Comparison of ENCODE assay signal across 17 cellular contexts in the genomic region with DNA sequence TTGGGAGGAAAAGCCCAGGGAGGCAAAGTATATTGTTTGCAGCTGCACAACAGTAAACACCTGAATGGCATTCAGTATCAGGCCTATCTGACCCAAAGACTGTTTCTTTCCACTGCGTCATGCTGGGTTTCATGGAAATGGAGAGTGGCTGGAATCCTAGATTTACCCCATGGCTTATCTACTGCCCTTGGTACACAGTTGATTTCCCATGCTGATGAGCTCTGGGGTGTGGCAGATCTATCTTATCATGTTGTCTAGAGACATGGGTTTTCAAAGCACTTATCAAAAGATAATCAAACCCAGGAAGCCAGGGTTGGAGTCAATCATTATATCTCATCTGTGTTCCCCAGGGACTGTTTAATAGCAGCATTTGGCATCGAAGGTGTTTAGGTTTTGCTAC.
DNase-seq lines count a peak whose midpoint lies in the region; ATAC-seq and TF ChIP-seq lines count a peak whose summit lies in the region.
"Had no signal": no experiment of that assay in that cellular context is flagged by ENCODE, and none has a peak within 500 bp of the region (broad histone marks: within the 10 kb centered on the region; RNA-seq: fewer than 3 reads in every experiment).

No MANE protein-coding gene starts in this region.

- H2BK12ac ChIP-seq in mesenchymal stem cell (ENCODE audit: low read length in 2 of 2) = peak overlapping the region; percentile 6 to 87

- H3K27me3 ChIP-seq in mammary epithelial cell (ENCODE audit: insufficient read depth, low read length) (no peaks in the 10 kb centered on the region), breast epithelium (no peaks in the 10 kb centered on the region), SJSA1 (replicated peaks) (no peaks in the 10 kb centered on the region), mesenchymal stem cell (ENCODE audit: control insufficient read depth in 1 of 2, insufficient read depth in 1 of 2, low read length in 2 of 2) (no peaks in the 10 kb centered on the region)

- H3K9me3 ChIP-seq in mammary epithelial cell (replicated peaks; ENCODE audit: insufficient read depth, low read length) (no peaks in the 10 kb centered on the region), breast epithelium (no peaks in the 10 kb centered on the region), SJSA1 (replicated peaks) (no peaks in the 10 kb centered on the region), mesenchymal stem cell (ENCODE audit: control insufficient read depth, low read length) (no peaks in the 10 kb centered on the region)
- H3K9me3 ChIP-seq: A549 had no signal

- H3K4me3 ChIP-seq in mammary epithelial cell (replicated peaks in 1 of 3; ENCODE audit: insufficient read depth in 1 of 3, low read depth in 2 of 3, low read length in 3 of 3) (no peak overlapping the region), breast epithelium (no peak overlapping the region), SJSA1 (no peak overlapping the region), mesenchymal stem cell (ENCODE audit: insufficient read depth in 1 of 2, low read depth in 1 of 2, low read length in 2 of 2) (no peak overlapping the region)
- H3K4me3 ChIP-seq: A549, GM23338 had no signal

- 94% methylated on average over 2 of the region's 2 CpGs for WGBS in mammary epithelial cell (ENCODE audit: low coverage, missing lambda C conversion rate)
- 85% methylated on average over 2 of the region's 2 CpGs for WGBS in mesenchymal stem cell

- in situ Hi-C loops in mammary epithelial cell (cut with MboI; ENCODE audit: low sequenced_read_pairs in 2 of 2) = no loop called here

- H3K4me2 ChIP-seq in mammary epithelial cell (ENCODE audit: insufficient read depth, low read depth, low read length) (no peak overlapping the region), mesenchymal stem cell (ENCODE audit: low read length, poor library complexity, severe bottlenecking) (no peak overlapping the region)
- H3K4me2 ChIP-seq: A549, GM23338 had no signal

- no TSS peak for BruUV-seq in mammary epithelial cell (replicated peaks; lab: Mats Ljungman, UMichigan)

- no peaks in the 10 kb centered on the region for H3K79me2 ChIP-seq in mammary epithelial cell (ENCODE audit: insufficient read depth, low read length)

- no peak overlapping the region for H3K4ac ChIP-seq in mesenchymal stem cell (ENCODE audit: low read depth in 1 of 2, low read length in 2 of 2)

- H2BK5ac ChIP-seq in mesenchymal stem cell (ENCODE audit: low read depth, low read length, poor library complexity, severe bottlenecking) = no peak overlapping the region

- no peak for ATAC-seq in HG02678 (IDR thresholded peaks at IDR 0.05; ENCODE audit: unreplicated experiment)
- ATAC-seq in HG03108 (IDR thresholded peaks at IDR 0.05; ENCODE audit: unreplicated experiment) = no peak
- ATAC-seq: GM23338 had no signal

- H3K14ac ChIP-seq in mesenchymal stem cell (ENCODE audit: low read length in 2 of 2) = no peak overlapping the region

- H3K23ac ChIP-seq in mesenchymal stem cell (ENCODE audit: low read length in 2 of 2) = no peak overlapping the region

- H4K8ac ChIP-seq in mesenchymal stem cell (ENCODE audit: low read length) = no peak overlapping the region

- POLR2A ChIA-PET in HEK293T (lab: Yijun Ruan, JAX) = no interaction called here

- H3K27ac ChIP-seq in mammary epithelial cell (ENCODE audit: insufficient read depth, low read depth, low read length) (no peak overlapping the region), breast epithelium (no peak overlapping the region), SJSA1 (peak overlapping the region; percentile 79), mesenchymal stem cell (ENCODE audit: low read length, poor library complexity, severe bottlenecking) (no peak overlapping the region)
- H3K27ac ChIP-seq: 22Rv1, A549, C4-2B had no signal

- dilution Hi-C loops in mammary epithelial cell (cut with HindIII; ENCODE audit: low sequenced_read_pairs) = no loop called here

- no peak overlapping the region for H2BK15ac ChIP-seq in mesenchymal stem cell (ENCODE audit: low read depth, poor library complexity, severe bottlenecking)

- no peak overlapping the region for H2BK120ac ChIP-seq in mesenchymal stem cell (ENCODE audit: low read depth, low read length)

- no peak overlapping the region for H3K18ac ChIP-seq in mesenchymal stem cell (ENCODE audit: low read depth in 1 of 2, low read length in 2 of 2)

- CTCF ChIA-PET in mammary epithelial cell (lab: Charles Lee; ENCODE audit: low non-redundant PET) = no interaction called here
- CTCF ChIA-PET in HEK293T (lab: Yijun Ruan, JAX) = no interaction called here

- no peaks in the 10 kb centered on the region for H3K36me3 ChIP-seq in mammary epithelial cell (ENCODE audit: insufficient read depth, low read length)
- H3K36me3 ChIP-seq in breast epithelium = no peaks in the 10 kb centered on the region
- no peaks in the 10 kb centered on the region for H3K36me3 ChIP-seq in SJSA1
- no peaks in the 10 kb centered on the region for H3K36me3 ChIP-seq in mesenchymal stem cell (ENCODE audit: control insufficient read depth in 1 of 2, insufficient read depth in 2 of 2, low read depth in 1 of 2, low read length in 2 of 2)

- TF ChIP-seq POLR2A in breast epithelium (IDR thresholded peaks at IDR 0.05) = no peak

- no peak for DNase-seq in mammary epithelial cell
- no peak for DNase-seq in breast epithelium (ENCODE audit: low spot score in 2 of 2)
- DNase-seq in SJSA1 (ENCODE audit: low read depth in 1 of 2, low spot score in 2 of 2) = no peak
- no peak for DNase-seq in mesenchymal stem cell
- DNase-seq in NCI-H446 (lab: John Stamatoyannopoulos, UW) = no peak
- no peak for DNase-seq in HEK293T (ENCODE audit: extremely low spot score)
- DNase-seq: AML-193; CD4-positive, alpha-beta T cell; DMS153; DMS79; GDM1 had no signal

- peaks cover 13% of the 10 kb centered on the region for H3K4me1 ChIP-seq in mammary epithelial cell (ENCODE audit: insufficient read depth, low read length)
- H3K4me1 ChIP-seq in breast epithelium = no peaks in the 10 kb centered on the region
- peaks cover 25% of the 10 kb centered on the region for H3K4me1 ChIP-seq in SJSA1 (replicated peaks)
- H3K4me1 ChIP-seq in mesenchymal stem cell (ENCODE audit: control insufficient read depth, insufficient read depth, low read depth, low read length) = peaks cover 6% of the 10 kb centered on the region
- H3K4me1 ChIP-seq: A549 had no signal

- peak overlapping the region; percentile 68 for H2AFZ ChIP-seq in mammary epithelial cell (ENCODE audit: low read depth, low read length)
- H2AFZ ChIP-seq in mesenchymal stem cell (ENCODE audit: low read depth, low read length) = no peak overlapping the region

- intact Hi-C loops in mammary epithelial cell (cut with micrococcal nuclease) = no loop called here
- intact Hi-C loops in breast epithelium (cut with DNase I; ENCODE audit: low total_unique reads) = no loop called here

- peak overlapping the region; percentile 12 for H2AK5ac ChIP-seq in mesenchymal stem cell (ENCODE audit: low read length, severe bottlenecking)

- H4K91ac ChIP-seq in mesenchymal stem cell (ENCODE audit: low read length) = no peak overlapping the region

- H3K79me1 ChIP-seq in mesenchymal stem cell (replicated peaks; ENCODE audit: low read length, poor library complexity, severe bottlenecking) = no peaks in the 10 kb centered on the region

- no peaks in the 10 kb centered on the region for H4K20me1 ChIP-seq in mammary epithelial cell (ENCODE audit: insufficient read depth, low read length)

- H3K9ac ChIP-seq in mammary epithelial cell (ENCODE audit: insufficient read depth, low read length) = no peak overlapping the region
- H3K9ac ChIP-seq in mesenchymal stem cell (ENCODE audit: low read length) = no peak overlapping the region

- TF ChIP-seq CTCF in mammary epithelial cell (conservative IDR thresholded peaks at IDR 0.05 in 1 of 2, IDR thresholded peaks at IDR 0.05 in 1 of 2; ENCODE audit: extremely low read depth in 1 of 2, insufficient read depth in 1 of 2, low read depth in 1 of 2, low read length in 2 of 2) = no peak
- TF ChIP-seq CTCF in breast epithelium (IDR thresholded peaks at IDR 0.05) = no peak

TF ChIP-seq in HEK293T, 16 proteins besides CTCF, POLR2A, EP300 and RAD21:
- TF ChIP-seq HDGF (IDR thresholded peaks at IDR 0.05; ENCODE audit: borderline replicate concordance) (no peak), ARNT (IDR thresholded peaks at IDR 0.05) (no peak), SP1 (IDR thresholded peaks at IDR 0.05) (no peak), TARDBP (IDR thresholded peaks at IDR 0.05) (no peak), SUZ12 (IDR thresholded peaks at IDR 0.05) (no peak), FOXA1 (IDR thresholded peaks at IDR 0.05) (no peak), BHLHE40 (IDR thresholded peaks at IDR 0.05; ENCODE audit: borderline replicate concordance) (no peak), FOXM1 (IDR thresholded peaks at IDR 0.05; ENCODE audit: borderline replicate concordance) (no peak), ELF4 (IDR thresholded peaks at IDR 0.05) (no peak), L3MBTL2 (conservative IDR thresholded peaks at IDR 0.05) (no peak), LEF1 (IDR thresholded peaks at IDR 0.05; ENCODE audit: borderline replicate concordance) (no peak), CTBP1 (IDR thresholded peaks at IDR 0.05; ENCODE audit: borderline replicate concordance) (no peak), FOXK2 (IDR thresholded peaks at IDR 0.05) (no peak), ZNF384 (IDR thresholded peaks at IDR 0.05) (no peak), NFRKB (IDR thresholded peaks at IDR 0.05) (no peak)
- TF ChIP-seq, protein P1, sequence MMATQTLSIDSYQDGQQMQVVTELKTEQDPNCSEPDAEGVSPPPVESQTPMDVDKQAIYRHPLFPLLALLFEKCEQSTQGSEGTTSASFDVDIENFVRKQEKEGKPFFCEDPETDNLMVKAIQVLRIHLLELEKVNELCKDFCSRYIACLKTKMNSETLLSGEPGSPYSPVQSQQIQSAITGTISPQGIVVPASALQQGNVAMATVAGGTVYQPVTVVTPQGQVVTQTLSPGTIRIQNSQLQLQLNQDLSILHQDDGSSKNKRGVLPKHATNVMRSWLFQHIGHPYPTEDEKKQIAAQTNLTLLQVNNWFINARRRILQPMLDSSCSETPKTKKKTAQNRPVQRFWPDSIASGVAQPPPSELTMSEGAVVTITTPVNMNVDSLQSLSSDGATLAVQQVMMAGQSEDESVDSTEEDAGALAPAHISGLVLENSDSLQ (IDR thresholded peaks at IDR 0.05) = no peak
